In genomic region chr12:6533653-6534157, GRCh38 we compare ENCODE assay signal across 8 cellular contexts. TPM values are rescaled to one million over a fixed set of nuclear protein-coding genes. Genes with fewer than 3 reads are reported as not detected.
DNase-seq lines count a peak whose midpoint lies in the region; ATAC-seq and TF ChIP-seq lines count a peak whose summit lies in the region.

No MANE protein-coding gene starts in this region.

- no peaks in the 10 kb centered on the region for H3K9me3 ChIP-seq in liver (ENCODE audit: control insufficient read depth in 4 of 4, low read length in 3 of 4)

- intact Hi-C loops in CD14-positive monocyte (cut with micrococcal nuclease) = loop anchor here (2.0 to 10.0 kb wide), 7 partner anchors 15 to 421 kb away; partner anchors contain the start of genes MRPL51 (in 1 of the 2), PTPN6 (in 1 of the 2) and VAMP1 (in 1 of the 2)
- intact Hi-C loops in dorsolateral prefrontal cortex (cut with DNase I) = loop anchor here (1.0 to 10.0 kb wide), 7 partner anchors 22 to 209 kb away; partner anchors contain the start of genes MRPL51 (in 2 of the 2), IFFO1 (in 1 of the 2) and VAMP1 (in 1 of the 2)

- TF ChIP-seq RAD21 in liver (IDR thresholded peaks at IDR 0.05) = no peak

- H3K27me3 Mint-ChIP-seq in CD14-positive monocyte (ENCODE audit: low read depth in 3 of 3) = peaks cover 0 to 5% (median 2%) of the 10 kb centered on the region in 3 donors
- H3K27me3 Mint-ChIP-seq in stimulated activated naive CD8-positive, alpha-beta T cell treated with anti-CD3 and anti-CD28 coated beads, Interleukin-15, Interleukin-2, amounts not matched to agents 100 ng/mL and 50 ng/mL, for 24 hours = no peaks in the 10 kb centered on the region

- H3K36me3 ChIP-seq in liver (ENCODE audit: control insufficient read depth in 4 of 4, insufficient read depth in 3 of 4, low read depth in 1 of 4, low read length in 3 of 4) = peaks cover 23 to 49% (median 37%) of the 10 kb centered on the region in 4 donors

- H3K4me1 ChIP-seq in liver (ENCODE audit: control insufficient read depth in 4 of 4, insufficient read depth in 4 of 4, low read length in 3 of 4) = peaks cover 6 to 48% (median 35%) of the 10 kb centered on the region in 4 donors

- WGBS in liver = under 1% methylated on average over 23 of the region's 23 CpGs

- H3K27ac ChIP-seq in dorsolateral prefrontal cortex = peak overlapping the region; percentile 67 to 100 (median 99)
- H3K27ac ChIP-seq in liver (ENCODE audit: low read depth in 1 of 2, low read length in 2 of 2) = peak overlapping the region; percentile 99 to 100

- H3K4me1 Mint-ChIP-seq in CD14-positive monocyte = peaks cover 52% of the 10 kb centered on the region
- peaks cover 60% of the 10 kb centered on the region for H3K4me1 Mint-ChIP-seq in stimulated activated naive CD8-positive, alpha-beta T cell treated with anti-CD3 and anti-CD28 coated beads, Interleukin-15, Interleukin-2, amounts not matched to agents 100 ng/mL and 50 ng/mL, for 24 hours (ENCODE audit: low read depth)

- no peaks in the 10 kb centered on the region for H3K9me3 Mint-ChIP-seq in CD14-positive monocyte
- H3K9me3 Mint-ChIP-seq in stimulated activated naive CD8-positive, alpha-beta T cell treated with anti-CD3 and anti-CD28 coated beads, Interleukin-15, Interleukin-2, amounts not matched to agents 100 ng/mL and 50 ng/mL, for 24 hours = no peaks in the 10 kb centered on the region

- H3K9ac ChIP-seq in liver (ENCODE audit: low read depth in 1 of 2, low read length in 2 of 2) = peak overlapping the region; percentile 93 to 95

- peak overlapping the region; percentile 95 to 99 (median 98) for H3K27ac Mint-ChIP-seq in CD14-positive monocyte
- H3K27ac Mint-ChIP-seq in stimulated activated naive CD8-positive, alpha-beta T cell treated with anti-CD3 and anti-CD28 coated beads, Interleukin-15, Interleukin-2, amounts not matched to agents 100 ng/mL and 50 ng/mL, for 24 hours = peak overlapping the region; percentile 100

- H3K36me3 Mint-ChIP-seq in CD14-positive monocyte = peaks cover 48 to 59% of the 10 kb centered on the region in 2 donors
- peaks cover 84% of the 10 kb centered on the region for H3K36me3 Mint-ChIP-seq in stimulated activated naive CD8-positive, alpha-beta T cell treated with anti-CD3 and anti-CD28 coated beads, Interleukin-15, Interleukin-2, amounts not matched to agents 100 ng/mL and 50 ng/mL, for 24 hours (ENCODE audit: low read depth)

- no peak for TF ChIP-seq CTCF in CD14-positive monocyte (IDR thresholded peaks at IDR 0.05)
- no peak for TF ChIP-seq CTCF in dorsolateral prefrontal cortex (IDR thresholded peaks at IDR 0.05 in 54 of 56, conservative IDR thresholded peaks at IDR 0.05 in 2 of 56; ENCODE audit: low read depth in 1 of 56, partially characterized antibody in 56 of 56)
- no peak for TF ChIP-seq CTCF in liver (IDR thresholded peaks at IDR 0.05; ENCODE audit: low read depth, low read length, missing input control)

- H3K27me3 ChIP-seq in dorsolateral prefrontal cortex (no peaks in the 10 kb centered on the region), liver (ENCODE audit: control insufficient read depth in 4 of 4, insufficient read depth in 4 of 4, low read length in 3 of 4) (no peaks in the 10 kb centered on the region)

- peak; percentile 52 for ATAC-seq in GM18907 (IDR thresholded peaks at IDR 0.05; ENCODE audit: unreplicated experiment)
- ATAC-seq in HG03097 (IDR thresholded peaks at IDR 0.05; ENCODE audit: low FRiP score, unreplicated experiment) = peak; percentile 38

- H3K4me3 ChIP-seq in dorsolateral prefrontal cortex = peak overlapping the region; percentile 57 to 100 (median 98)
- peak overlapping the region; percentile 64 to 71 (median 65) for H3K4me3 ChIP-seq in liver (ENCODE audit: low read depth in 1 of 3, low read length in 3 of 3)

- H3K4me3 Mint-ChIP-seq in CD14-positive monocyte = peak overlapping the region; percentile 94 to 98
- peak overlapping the region; percentile 99 for H3K4me3 Mint-ChIP-seq in stimulated activated naive CD8-positive, alpha-beta T cell treated with anti-CD3 and anti-CD28 coated beads, Interleukin-15, Interleukin-2, amounts not matched to agents 100 ng/mL and 50 ng/mL, for 24 hours

- DNase-seq in CD14-positive monocyte (ENCODE audit: low spot score) = no peak
- peak; percentile 88 to 94 for DNase-seq in NCI-H2081 (lab: John Stamatoyannopoulos, UW)
- DNase-seq in T-helper 22 cell (ENCODE audit: low read depth) = peak; percentile 32
- DNase-seq in dorsolateral prefrontal cortex = peak; percentile 70 to 92 (median 90)

TF ChIP-seq in liver, 16 proteins besides CTCF, POLR2A, EP300 and RAD21:
- TF ChIP-seq JUND (IDR thresholded peaks at IDR 0.05) (no peak), FOXA2 (IDR thresholded peaks at IDR 0.05) (no peak), SP1 (IDR thresholded peaks at IDR 0.05) (no peak), TAF1 (conservative IDR thresholded peaks at IDR 0.05) (no peak), YY1 (IDR thresholded peaks at IDR 0.05) (peak; percentile 12), RXRA (IDR thresholded peaks at IDR 0.05) (no peak)

RNA-seq across cellular contexts. Expression of gene GAPDH, which starts 0.6 kb away (rescaled TPM):
- polyA plus RNA-seq in CD14-positive monocyte (1,000 to 10,000 TPM; 2,879 to 3,427 TPM), liver (1,000 to 10,000 TPM; 1,299 to 2,082 TPM)
- total RNA-seq in dorsolateral prefrontal cortex (1,000 to 10,000 TPM; 1,552 to 3,778 (median 2,635) TPM), liver (1,000 to 10,000 TPM; 1,234 to 1,389 TPM)

RNA-seq across cellular contexts. Expression of gene IFFO1, which starts 22.1 kb away (rescaled TPM):
- polyA plus RNA-seq in CD14-positive monocyte (10 to 100 TPM; 10.7 to 11.1 TPM), liver (1 to 10 TPM; 5.9 to 7.6 TPM)
- total RNA-seq in dorsolateral prefrontal cortex (10 to 100 TPM; 29.9 to 71.0 (median 45.2) TPM), liver (1 to 10 TPM; 4.8 to 5.9 TPM)

RNA-seq across cellular contexts. Expression of gene NOP2, which starts 34.4 kb away (rescaled TPM):
- 1 to 10 TPM; 3.9 to 5.7 TPM for polyA plus RNA-seq in CD14-positive monocyte
- 10 to 100 TPM; 17.8 to 57.6 (median 26.6) TPM for total RNA-seq in dorsolateral prefrontal cortex
- total RNA-seq in liver = 10 to 100 TPM in 1 of 2 donors, 1 to 10 TPM in 1; 4.8 to 22.3 TPM
- polyA plus RNA-seq in liver = 10 to 100 TPM; 12.5 to 15.6 TPM

RNA-seq across cellular contexts. Expression of gene NCAPD2, which starts 39.8 kb away (rescaled TPM):
- polyA plus RNA-seq in CD14-positive monocyte (1 to 10 TPM; 6.2 to 8.3 TPM), liver (1 to 10 TPM; 2.0 to 4.9 TPM)
- total RNA-seq in dorsolateral prefrontal cortex (10 to 100 TPM; 10.2 to 44.7 (median 21.8) TPM), liver (10 to 100 TPM in 1 of 2 donors, 1 to 10 TPM in 1; 10.0 to 55.1 TPM)

RNA-seq across cellular contexts. Expression of gene MRPL51, which starts 40.6 kb away (rescaled TPM):
- polyA plus RNA-seq in CD14-positive monocyte (100 to 1,000 TPM; 189 to 238 TPM), liver (100 to 1,000 TPM in 1 of 2 donors, 10 to 100 TPM in 1; 57.4 to 163 TPM)
- total RNA-seq in dorsolateral prefrontal cortex (100 to 1,000 TPM in 107 of 120 experiments, 10 to 100 TPM in 13; 81.0 to 147 (median 117) TPM), liver (10 to 100 TPM; 37.6 to 38.6 TPM)

Comparison
In these comparisons a context has a peak if more than half of its experiments do, and no peak if none do; other contexts are left out.
1. RNA of gene IFFO1, which starts 22.1 kb away (total RNA-seq): 29.9 to 71.0 TPM in dorsolateral prefrontal cortex; 4.8 to 5.9 TPM in liver; every median in the first group is over 4 times any median in the second.